ENCODE assay signal across 19 cellular contexts in the genomic region with DNA sequence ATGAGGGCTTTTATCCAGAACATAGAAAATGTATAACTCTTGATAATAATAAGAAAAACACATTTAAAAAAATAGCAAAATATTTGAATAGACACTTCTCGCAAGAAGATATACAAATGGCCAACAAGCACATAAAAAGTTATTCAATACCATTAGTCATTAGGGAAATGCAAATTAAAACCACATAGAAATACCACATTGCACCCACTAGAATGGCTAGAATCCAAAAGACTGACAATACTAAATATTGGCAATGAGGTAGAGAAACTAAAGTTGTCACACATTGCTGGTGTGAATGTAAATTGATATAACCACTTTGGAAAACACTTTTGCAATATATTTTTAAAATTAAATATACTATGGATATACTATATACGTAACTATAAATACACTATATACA.
A peak's percentile ranks its signal among the peaks of the same experiment; 100 is the strongest.
DNase-seq lines count a peak whose midpoint lies in the region; ATAC-seq, FAIRE-seq and TF ChIP-seq lines count a peak whose summit lies in the region.
"Had no signal": no experiment of that assay in that cellular context is flagged by ENCODE, and none has a peak within 500 bp of the region (broad histone marks: within the 10 kb centered on the region; RNA-seq: fewer than 3 reads in every experiment).

No MANE protein-coding gene starts in this region.

- DNase-seq in AG10803 (ENCODE audit: low read depth) (peak; percentile 1), bronchial epithelial cell (ENCODE audit: low read depth) (peak; percentile 1), T1000 (lab: John Stamatoyannopoulos, UW) (no peak), NOMO-1 (lab: John Stamatoyannopoulos, UW; ENCODE audit: unreplicated experiment in 2 of 2) (no peak), HPDE6-E6E7 (ENCODE audit: extremely low spot score) (no peak), GM19238 (ENCODE audit: insufficient read length, low spot score) (no peak)
- DNase-seq: CD8-positive, alpha-beta memory T cell; DMS79 treated with DMSO at 0.1 percent for 48 hours; NCI-H1436; NCI-H2081; NCI-H510A treated with DMSO at 0.1 percent for 48 hours; NCI-H82 had no signal

- no peaks in the 10 kb centered on the region for H3K36me3 ChIP-seq in bronchial epithelial cell (ENCODE audit: control insufficient read depth, insufficient read depth, low read length)
- H3K36me3 ChIP-seq: BLaER1 treated with 17β-estradiol and CSF1 and Interleukin-3, amounts not matched to agents 10 nM and 100 nM; SJSA1 had no signal

- H3K27me3 ChIP-seq in bronchial epithelial cell (ENCODE audit: control insufficient read depth, insufficient read depth, low read length): no peaks in the 10 kb centered on the region
- H3K27me3 ChIP-seq: BLaER1 treated with 17β-estradiol and CSF1 and Interleukin-3, amounts not matched to agents 10 nM and 100 nM; SJSA1 had no signal

- TF ChIP-seq CTCF in AG10803 (conservative IDR thresholded peaks at IDR 0.05; ENCODE audit: low read length) (no peak), bronchial epithelial cell (IDR thresholded peaks at IDR 0.05; ENCODE audit: insufficient read depth, low read length, severe bottlenecking) (no peak)

- no peak overlapping the region for H3K4me3 ChIP-seq in AG10803 (ENCODE audit: low read length)
- no peak overlapping the region for H3K4me3 ChIP-seq in bronchial epithelial cell (ENCODE audit: low read depth, low read length)
- H3K4me3 ChIP-seq: BLaER1 treated with 17β-estradiol and CSF1 and Interleukin-3, amounts not matched to agents 10 nM and 100 nM; GM23338; SJSA1 had no signal

- peak; percentile 44 for ATAC-seq in GM19351 (IDR thresholded peaks at IDR 0.05; ENCODE audit: unreplicated experiment)
- ATAC-seq in HG03558 (IDR thresholded peaks at IDR 0.05; ENCODE audit: extremely low read depth, unreplicated experiment): peak; percentile 49
- ATAC-seq: GM23338 had no signal

- FAIRE-seq in bronchial epithelial cell (lab: Jason Lieb, UNC): no peak
- FAIRE-seq: D721Med, GM18507 had no signal

Comparison
In these comparisons a context has a peak if more than half of its experiments do, and no peak if none do; other contexts are left out.
1. DNase-seq: peak in AG10803 (single experiment) and bronchial epithelial cell (single experiment); none in T1000 (single experiment), NOMO-1 (0 of 2), HPDE6-E6E7 (single experiment) and GM19238 (single experiment).